22 cellular contexts compared by ENCODE assay signal in the genomic region with DNA sequence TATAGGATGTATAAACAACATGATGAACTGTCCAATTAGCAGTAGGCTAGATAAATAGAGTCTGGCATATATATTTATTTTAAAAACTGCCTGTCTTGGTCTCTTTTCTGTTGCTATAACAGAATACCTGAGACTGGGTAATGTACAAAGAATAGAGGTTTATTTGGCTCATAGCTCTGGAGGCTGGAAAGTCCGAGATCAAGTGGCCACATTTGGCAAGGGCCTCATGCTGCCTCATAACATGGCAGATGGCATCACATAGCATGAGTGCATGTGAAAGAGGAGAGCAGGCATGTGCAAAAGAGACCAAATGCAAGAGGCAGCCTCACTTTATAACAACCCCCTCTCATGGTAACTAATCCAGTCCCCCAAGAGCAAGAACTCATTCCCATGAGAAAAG. TPM values are rescaled to one million over a fixed set of nuclear protein-coding genes. Genes with fewer than 3 reads are reported as not detected.
DNase-seq lines count a peak whose midpoint lies in the region; FAIRE-seq and TF ChIP-seq lines count a peak whose summit lies in the region.
"Had no signal": no experiment of that assay in that cellular context is flagged by ENCODE, and none has a peak within 500 bp of the region (broad histone marks: within the 10 kb centered on the region; RNA-seq: fewer than 3 reads in every experiment).

No MANE protein-coding gene starts in this region.

- peaks cover 15% of the 10 kb centered on the region for H3K4me1 Mint-ChIP-seq in endodermal cell

- H2BK5ac ChIP-seq in mesendoderm (ENCODE audit: low read length): no peak overlapping the region

- no peak overlapping the region for H3K27ac ChIP-seq in endodermal cell (ENCODE audit: low read depth, low read length)
- no peak overlapping the region for H3K27ac ChIP-seq in mesendoderm (ENCODE audit: low read depth, low read length)
- H3K27ac ChIP-seq in mammary epithelial cell (ENCODE audit: insufficient read depth, low read depth, low read length): no peak overlapping the region
- H3K27ac ChIP-seq: 22Rv1, A549, C4-2B, GM23248, HL-60 had no signal

- dilution Hi-C loops in mammary epithelial cell (cut with HindIII; ENCODE audit: low sequenced_read_pairs): no loop called here

- no peak overlapping the region for H2BK15ac ChIP-seq in mesendoderm (replicated peaks; ENCODE audit: low read depth)

- H3K4me3 Mint-ChIP-seq in endodermal cell: no peak overlapping the region
- H3K4me3 Mint-ChIP-seq: CD4-positive, alpha-beta T cell; HFFc6 had no signal

- no peak overlapping the region for H3K4me2 ChIP-seq in mesendoderm (ENCODE audit: low read length)
- no peak overlapping the region for H3K4me2 ChIP-seq in mammary epithelial cell (ENCODE audit: insufficient read depth, low read depth, low read length)
- H3K4me2 ChIP-seq: A549 had no signal

- no TSS peak for BruUV-seq in mammary epithelial cell (replicated peaks; lab: Mats Ljungman, UMichigan)

- no peak overlapping the region for H4K5ac ChIP-seq in mesendoderm (ENCODE audit: low read length)

- no peak overlapping the region for H2AK5ac ChIP-seq in mesendoderm (ENCODE audit: low read length)

- no peak overlapping the region for H3K18ac ChIP-seq in mesendoderm (ENCODE audit: low read length)

- H3K9me3 Mint-ChIP-seq in endodermal cell: no peaks in the 10 kb centered on the region
- H3K9me3 Mint-ChIP-seq: CD4-positive, alpha-beta T cell; HFFc6 had no signal

- TF ChIP-seq POLR2A in H54 (IDR thresholded peaks at IDR 0.05; ENCODE audit: low read depth, low read length): no peak

- H3K4me1 ChIP-seq in NT2/D1 (ENCODE audit: insufficient read depth, insufficient read length) (peaks cover under 1% of the 10 kb centered on the region), endodermal cell (ENCODE audit: control insufficient read depth, insufficient read depth, low read length) (peaks cover 7% of the 10 kb centered on the region), mesendoderm (ENCODE audit: control insufficient read depth, low read depth, low read length) (peaks cover 2% of the 10 kb centered on the region), mammary epithelial cell (ENCODE audit: insufficient read depth, low read length) (peaks cover 20% of the 10 kb centered on the region)
- H3K4me1 ChIP-seq: A549, Caco-2 had no signal

- H3K79me2 ChIP-seq in mesendoderm (ENCODE audit: control insufficient read depth, insufficient read depth, low read length): no peaks in the 10 kb centered on the region
- H3K79me2 ChIP-seq in mammary epithelial cell (ENCODE audit: insufficient read depth, low read length): no peaks in the 10 kb centered on the region

- H3K4ac ChIP-seq in mesendoderm (ENCODE audit: low read depth, low read length): no peak overlapping the region

- H3K79me1 ChIP-seq in mesendoderm (ENCODE audit: low read length): no peaks in the 10 kb centered on the region

- FAIRE-seq in H54 (lab: Jason Lieb, UNC): no peak
- FAIRE-seq: A549, GM12878, GM19239 had no signal

- H3K9me3 ChIP-seq in NT2/D1 (ENCODE audit: insufficient read depth, low read length) (peaks cover 7% of the 10 kb centered on the region), endodermal cell (ENCODE audit: control insufficient read depth, low read length) (no peaks in the 10 kb centered on the region), mammary epithelial cell (replicated peaks; ENCODE audit: insufficient read depth, low read length) (no peaks in the 10 kb centered on the region)
- H3K9me3 ChIP-seq: A549, Caco-2 had no signal

- H4K8ac ChIP-seq in mesendoderm (ENCODE audit: low read depth, low read length): no peak overlapping the region

- DNase-seq in NCI-H1694 (lab: John Stamatoyannopoulos, UW) (peak; percentile 44), NCI-H1694 treated with DMSO at 0.1 percent for 48 hours (lab: John Stamatoyannopoulos, UW) (no peak), NT2/D1 (ENCODE audit: low read depth, low spot score) (peak; percentile 47), endodermal cell (peak; percentile 22), mesendoderm (no peak), mammary epithelial cell (no peak), H54 (ENCODE audit: insufficient read length, low spot score) (no peak)
- DNase-seq: AML-193; Caco-2; CD4-positive, alpha-beta T cell; DMS79 treated with DMSO at 0.1 percent for 48 hours; GF-D8; GM23248; H7; HFFc6 had no signal

- H3K56ac ChIP-seq in mesendoderm (ENCODE audit: low read length): no peak overlapping the region

- intact Hi-C loops in mammary epithelial cell (cut with micrococcal nuclease): no loop called here

- H3K9ac ChIP-seq in NT2/D1 (ENCODE audit: insufficient read length, low read depth): no peak overlapping the region
- no peak overlapping the region for H3K9ac ChIP-seq in endodermal cell (ENCODE audit: extremely low read depth, low read length, poor library complexity, severe bottlenecking)
- H3K9ac ChIP-seq in mesendoderm (ENCODE audit: low read length): no peak overlapping the region
- H3K9ac ChIP-seq in mammary epithelial cell (ENCODE audit: insufficient read depth, low read length): no peak overlapping the region
- H3K9ac ChIP-seq: GM23248 had no signal

- H3K4me3 ChIP-seq in NT2/D1 (ENCODE audit: insufficient read length, low read depth) (no peak overlapping the region), endodermal cell (ENCODE audit: low read length) (no peak overlapping the region), mesendoderm (ENCODE audit: low read length) (no peak overlapping the region), mammary epithelial cell (replicated peaks in 1 of 3; ENCODE audit: insufficient read depth in 1 of 3, low read depth in 2 of 3, low read length in 3 of 3) (no peak overlapping the region)
- H3K4me3 ChIP-seq: A549, GM12878, GM23248 had no signal

- no peak overlapping the region for H2AFZ ChIP-seq in mammary epithelial cell (ENCODE audit: low read depth, low read length)
- H2AFZ ChIP-seq: GM23248 had no signal

- H3K27me3 Mint-ChIP-seq in endodermal cell (ENCODE audit: insufficient read depth): no peaks in the 10 kb centered on the region
- H3K27me3 Mint-ChIP-seq: CD4-positive, alpha-beta T cell had no signal

- H3K36me3 Mint-ChIP-seq in endodermal cell (ENCODE audit: low read depth): no peaks in the 10 kb centered on the region

- in situ Hi-C loops in mammary epithelial cell (cut with MboI; ENCODE audit: low sequenced_read_pairs in 2 of 2): no loop called here

- H4K20me1 ChIP-seq in mammary epithelial cell (ENCODE audit: insufficient read depth, low read length): no peaks in the 10 kb centered on the region

- H3K27me3 ChIP-seq in NT2/D1 (ENCODE audit: insufficient read depth, insufficient read length) (no peaks in the 10 kb centered on the region), endodermal cell (ENCODE audit: control insufficient read depth, insufficient read depth, low read length, poor library complexity, severe bottlenecking) (no peaks in the 10 kb centered on the region), mesendoderm (ENCODE audit: insufficient read depth, low read length, poor library complexity) (no peaks in the 10 kb centered on the region), mammary epithelial cell (ENCODE audit: insufficient read depth, low read length) (no peaks in the 10 kb centered on the region)

- TF ChIP-seq CTCF in endodermal cell (conservative IDR thresholded peaks at IDR 0.05) (no peak), mammary epithelial cell (conservative IDR thresholded peaks at IDR 0.05 in 1 of 2, IDR thresholded peaks at IDR 0.05 in 1 of 2; ENCODE audit: extremely low read depth in 1 of 2, insufficient read depth in 1 of 2, low read depth in 1 of 2, low read length in 2 of 2) (no peak)

- H3K23ac ChIP-seq in mesendoderm (ENCODE audit: low read length): no peak overlapping the region

- H3K27ac Mint-ChIP-seq in endodermal cell: no peak overlapping the region
- H3K27ac Mint-ChIP-seq: CD4-positive, alpha-beta T cell; HFFc6 had no signal

- H3K36me3 ChIP-seq in NT2/D1 (ENCODE audit: insufficient read depth, insufficient read length, low read length) (no peaks in the 10 kb centered on the region), endodermal cell (ENCODE audit: control insufficient read depth, insufficient read depth, low read length) (no peaks in the 10 kb centered on the region), mesendoderm (ENCODE audit: control insufficient read depth, insufficient read depth, low read length) (no peaks in the 10 kb centered on the region), mammary epithelial cell (ENCODE audit: insufficient read depth, low read length) (no peaks in the 10 kb centered on the region)

- no peak overlapping the region for H2BK120ac ChIP-seq in mesendoderm (ENCODE audit: low read depth, low read length)

- 84 to 100% methylated on average over 1 of the region's 1 CpG for WGBS in endodermal cell (ENCODE audit: insufficient coverage in 1 of 2, insufficient read length in 1 of 2), 2 experiments
- WGBS in mesendoderm (ENCODE audit: extremely low coverage, insufficient coverage, low lambda C conversion rate): no CpG with 5 or more reads among the region's 1 CpG
- WGBS in mammary epithelial cell (ENCODE audit: low coverage, missing lambda C conversion rate): 87% methylated on average over 1 of the region's 1 CpG

- CTCF ChIA-PET in mammary epithelial cell (lab: Charles Lee; ENCODE audit: low non-redundant PET): no interaction called here

RNA-seq across cellular contexts. Expression of a gene that starts 6.0 kb away (rescaled TPM):
- total RNA-seq in endodermal cell (1 to 10 TPM in 1 of 2 donors, under 1 TPM in 1; 0.99 to 5.2 TPM), mammary epithelial cell (not detected)
- polyA plus RNA-seq in endodermal cell (2013, experiment 1 of 2): 0.21 TPM
- 0.17 TPM for polyA plus RNA-seq in endodermal cell (2013, experiment 2 of 2)
- polyA plus RNA-seq in mesendoderm (2013, experiment 1 of 2): 0.10 TPM
- polyA plus RNA-seq in mesendoderm (2013, experiment 2 of 2): 0.07 TPM
- not detected for polyA plus RNA-seq in mammary epithelial cell
- not detected for polyA minus RNA-seq in mammary epithelial cell
- total RNA-seq: Caco-2; CD4-positive, alpha-beta T cell; GM23248; HFFc6 had no signal
- polyA plus RNA-seq: A549, BJ, GM23248 had no signal

RNA-seq across cellular contexts. Expression of a gene that starts 9.7 kb away (rescaled TPM):
- total RNA-seq in endodermal cell (1 to 10 TPM in 1 of 2 donors, under 1 TPM in 1; 0.37 to 1.5 TPM), mammary epithelial cell (not detected)
- 2.2 TPM for polyA plus RNA-seq in endodermal cell (2013, experiment 1 of 2)
- polyA plus RNA-seq in endodermal cell (2013, experiment 2 of 2): 1.4 TPM
- polyA plus RNA-seq in mesendoderm (2013, experiment 1 of 2): 0.81 TPM
- 0.90 TPM for polyA plus RNA-seq in mesendoderm (2013, experiment 2 of 2)
- polyA plus RNA-seq in mammary epithelial cell: not detected
- polyA minus RNA-seq in mammary epithelial cell: not detected
- total RNA-seq: Caco-2, GM23248, HFFc6 had no signal
- polyA plus RNA-seq: A549, BJ, GM23248 had no signal

Comparison
In these comparisons a context has a peak if more than half of its experiments do, and no peak if none do; other contexts are left out.
1. DNase-seq: peak in NCI-H1694 (single experiment), NT2/D1 (single experiment) and endodermal cell (single experiment); none in NCI-H1694 treated with DMSO at 0.1 percent for 48 hours (single experiment), mesendoderm (single experiment), mammary epithelial cell (single experiment) and H54 (single experiment).